In genomic region chr3:197425485-197426131, GRCh38 we compare ENCODE assay signal across 22 cellular contexts.
DNase-seq lines count a peak whose midpoint lies in the region; ATAC-seq and TF ChIP-seq lines count a peak whose summit lies in the region.
"Had no signal": no experiment of that assay in that cellular context is flagged by ENCODE, and none has a peak within 500 bp of the region (broad histone marks: within the 10 kb centered on the region; RNA-seq: fewer than 3 reads in every experiment).

No MANE protein-coding gene starts in this region.

- H3K9me3 Mint-ChIP-seq in activated T-cell treated with anti-CD3 and anti-CD28 coated beads, Interleukin-2, amount 50 U/mL, for 24 hours: no peaks in the 10 kb centered on the region
- no peaks in the 10 kb centered on the region for H3K9me3 Mint-ChIP-seq in activated T-cell treated with anti-CD3 and anti-CD28 coated beads, Interleukin-2, amount 50 U/mL, for 72 hours
- no peaks in the 10 kb centered on the region for H3K9me3 Mint-ChIP-seq in osteocyte (ENCODE audit: unreplicated experiment)
- no peaks in the 10 kb centered on the region for H3K9me3 Mint-ChIP-seq in activated CD4-positive, alpha-beta memory T cell treated with anti-CD3 and anti-CD28 coated beads, Interleukin-2, amount 10 ng/mL, durations not matched to agents 7 days and 5 days
- H3K9me3 Mint-ChIP-seq: CD8-positive, alpha-beta T cell had no signal

- no peak overlapping the region for H3K4me3 Mint-ChIP-seq in activated T-cell treated with anti-CD3 and anti-CD28 coated beads, Interleukin-2, amount 50 U/mL, for 24 hours
- no peak overlapping the region for H3K4me3 Mint-ChIP-seq in activated T-cell treated with anti-CD3 and anti-CD28 coated beads, Interleukin-2, amount 50 U/mL, for 72 hours
- H3K4me3 Mint-ChIP-seq in osteocyte (ENCODE audit: unreplicated experiment): no peak overlapping the region
- no peak overlapping the region for H3K4me3 Mint-ChIP-seq in activated CD4-positive, alpha-beta memory T cell treated with anti-CD3 and anti-CD28 coated beads, Interleukin-2, amount 10 ng/mL, durations not matched to agents 7 days and 5 days
- H3K4me3 Mint-ChIP-seq: B cell; CD8-positive, alpha-beta T cell had no signal

- no peak for ATAC-seq in activated T-cell treated with anti-CD3 and anti-CD28 coated beads, Interleukin-2, amount 50 U/mL, for 72 hours (replicated peaks in 1 of 2)
- ATAC-seq: CD8-positive, alpha-beta T cell; GM12878; HepG2; PC-3 had no signal

- H3K4me1 Mint-ChIP-seq in activated T-cell treated with anti-CD3 and anti-CD28 coated beads, Interleukin-2, amount 50 U/mL, for 24 hours (ENCODE audit: low read depth): peaks cover 37% of the 10 kb centered on the region
- peaks cover 26% of the 10 kb centered on the region for H3K4me1 Mint-ChIP-seq in activated T-cell treated with anti-CD3 and anti-CD28 coated beads, Interleukin-2, amount 50 U/mL, for 72 hours (ENCODE audit: low read depth)
- peaks cover 53% of the 10 kb centered on the region for H3K4me1 Mint-ChIP-seq in osteocyte (ENCODE audit: unreplicated experiment)
- peaks cover 32% of the 10 kb centered on the region for H3K4me1 Mint-ChIP-seq in activated CD4-positive, alpha-beta memory T cell treated with anti-CD3 and anti-CD28 coated beads, Interleukin-2, amount 10 ng/mL, durations not matched to agents 7 days and 5 days

- no peak overlapping the region for H3K27ac Mint-ChIP-seq in activated T-cell treated with anti-CD3 and anti-CD28 coated beads, Interleukin-2, amount 50 U/mL, for 24 hours
- H3K27ac Mint-ChIP-seq in activated T-cell treated with anti-CD3 and anti-CD28 coated beads, Interleukin-2, amount 50 U/mL, for 72 hours: no peak overlapping the region
- H3K27ac Mint-ChIP-seq in osteocyte (ENCODE audit: unreplicated experiment): peak overlapping the region; percentile 25
- no peak overlapping the region for H3K27ac Mint-ChIP-seq in activated CD4-positive, alpha-beta memory T cell treated with anti-CD3 and anti-CD28 coated beads, Interleukin-2, amount 10 ng/mL, durations not matched to agents 7 days and 5 days
- H3K27ac Mint-ChIP-seq: B cell; CD8-positive, alpha-beta T cell had no signal

- TF ChIP-seq CTCF in osteocyte (IDR thresholded peaks at IDR 0.05): no peak

- CTCF ChIA-PET in activated CD4-positive, alpha-beta memory T cell treated with anti-CD3 and anti-CD28 coated beads, Interleukin-2, amount 10 ng/mL, durations not matched to agents 7 days and 5 days (lab: Charles Lee): no interaction called here

- POLR2A ChIA-PET in activated CD4-positive, alpha-beta memory T cell treated with anti-CD3 and anti-CD28 coated beads, Interleukin-2, amount 10 ng/mL, durations not matched to agents 7 days and 5 days (lab: Charles Lee): no interaction called here

- H3K27me3 Mint-ChIP-seq in activated T-cell treated with anti-CD3 and anti-CD28 coated beads, Interleukin-2, amount 50 U/mL, for 24 hours: peaks cover 3% of the 10 kb centered on the region
- H3K27me3 Mint-ChIP-seq in activated T-cell treated with anti-CD3 and anti-CD28 coated beads, Interleukin-2, amount 50 U/mL, for 72 hours (ENCODE audit: low read depth): peaks cover 13% of the 10 kb centered on the region
- no peaks in the 10 kb centered on the region for H3K27me3 Mint-ChIP-seq in osteocyte (ENCODE audit: unreplicated experiment)
- H3K27me3 Mint-ChIP-seq in activated CD4-positive, alpha-beta memory T cell treated with anti-CD3 and anti-CD28 coated beads, Interleukin-2, amount 10 ng/mL, durations not matched to agents 7 days and 5 days: peaks cover 32% of the 10 kb centered on the region

- H3K36me3 Mint-ChIP-seq in activated T-cell treated with anti-CD3 and anti-CD28 coated beads, Interleukin-2, amount 50 U/mL, for 24 hours (ENCODE audit: low read depth): no peaks in the 10 kb centered on the region
- H3K36me3 Mint-ChIP-seq in activated T-cell treated with anti-CD3 and anti-CD28 coated beads, Interleukin-2, amount 50 U/mL, for 72 hours (ENCODE audit: insufficient read depth in 2 of 2): no peaks in the 10 kb centered on the region
- no peaks in the 10 kb centered on the region for H3K36me3 Mint-ChIP-seq in osteocyte (ENCODE audit: unreplicated experiment)
- H3K36me3 Mint-ChIP-seq in activated CD4-positive, alpha-beta memory T cell treated with anti-CD3 and anti-CD28 coated beads, Interleukin-2, amount 10 ng/mL, durations not matched to agents 7 days and 5 days (ENCODE audit: low read depth): no peaks in the 10 kb centered on the region
- H3K36me3 Mint-ChIP-seq: CD8-positive, alpha-beta T cell had no signal

- DNase-seq in activated T-cell treated with anti-CD3 and anti-CD28 coated beads, Interleukin-2, amount 50 U/mL, for 24 hours: peak; percentile 22
- no peak for DNase-seq in activated T-cell treated with anti-CD3 and anti-CD28 coated beads, Interleukin-2, amount 50 U/mL, for 72 hours
- DNase-seq in iris pigment epithelial cell (ENCODE audit: low read depth) (peak; percentile 11), osteocyte (ENCODE audit: extremely low spot score, unreplicated experiment) (no peak), NCI-H1436 treated with DMSO at 0.1 percent for 48 hours (lab: John Stamatoyannopoulos, UW) (no peak), NCI-H524 (lab: John Stamatoyannopoulos, UW) (no peak)
- no peak for DNase-seq in activated CD4-positive, alpha-beta memory T cell treated with anti-CD3 and anti-CD28 coated beads, Interleukin-2, amount 10 ng/mL, durations not matched to agents 7 days and 5 days
- DNase-seq: Caco-2; CD8-positive, alpha-beta T cell; GM23248; H7; Kasumi-1; NCI-H1092 treated with DMSO at 0.1 percent for 48 hours; NCI-H1436; NCI-H187 treated with DMSO at 0.1 percent for 48 hours; NCI-H2171 treated with DMSO at 0.1 percent for 48 hours; NCI-H524 treated with DMSO at 0.1 percent for 48 hours; NCI-H774 had no signal

Comparison
In these comparisons a context has a peak if more than half of its experiments do, and no peak if none do; other contexts are left out.
1. DNase-seq: peak in activated T-cell treated with anti-CD3 and anti-CD28 coated beads, Interleukin-2, amount 50 U/mL, for 24 hours (single experiment) and iris pigment epithelial cell (single experiment); none in activated T-cell treated with anti-CD3 and anti-CD28 coated beads, Interleukin-2, amount 50 U/mL, for 72 hours (0 of 2), osteocyte (single experiment), activated CD4-positive, alpha-beta memory T cell treated with anti-CD3 and anti-CD28 coated beads, Interleukin-2, amount 10 ng/mL, durations not matched to agents 7 days and 5 days (single experiment), NCI-H1436 treated with DMSO at 0.1 percent for 48 hours (single experiment) and NCI-H524 (0 of 2).